7 cellular contexts compared by ENCODE assay signal in genomic region chr10:90856964-90857634, GRCh38. TPM values are rescaled to one million over a fixed set of nuclear protein-coding genes. Genes with fewer than 3 reads are reported as not detected.
DNase-seq lines count a peak whose midpoint lies in the region; ATAC-seq and TF ChIP-seq lines count a peak whose summit lies in the region.

No MANE protein-coding gene starts in this region.

- no peaks in the 10 kb centered on the region for H3K9me3 ChIP-seq in OCI-LY1 (ENCODE audit: low read length)

- H3K4me3 ChIP-seq in OCI-LY1 (ENCODE audit: low read depth, low read length, poor library complexity, severe bottlenecking): peak overlapping the region; percentile 58

- no peak overlapping the region for H3K9ac ChIP-seq in OCI-LY1 (ENCODE audit: low read length)

- no peaks in the 10 kb centered on the region for H4K20me1 ChIP-seq in OCI-LY1 (ENCODE audit: insufficient read depth, low read length)

- H3K9me3 Mint-ChIP-seq in dendritic cell treated with granulocyte-macrophage colony-stimulating factor and Interleukin-4, amounts not matched to agents 40 ng/mL and 50 ng/mL, for 4 days: no peaks in the 10 kb centered on the region
- H3K9me3 Mint-ChIP-seq in naive B cell: peaks cover 0 to 3% (median 1%) of the 10 kb centered on the region in 7 donors

- peak overlapping the region; percentile 57 for H3K4me2 ChIP-seq in OCI-LY1 (ENCODE audit: low read length)

- intact Hi-C loops in dendritic cell treated with granulocyte-macrophage colony-stimulating factor and Interleukin-4, amounts not matched to agents 40 ng/mL and 50 ng/mL, for 4 days (cut with micrococcal nuclease): loop anchor here (5.0 to 10.0 kb wide), 2 partner anchors 70 to 1432 kb away; no protein-coding TSS in a partner anchor

- H3K27me3 ChIP-seq in OCI-LY1 (ENCODE audit: insufficient read depth, low read length): no peaks in the 10 kb centered on the region

- DNase-seq in naive B cell (no peak), KG1 (lab: John Stamatoyannopoulos, UW) (no peak), COLO668 (lab: John Stamatoyannopoulos, UW; ENCODE audit: unreplicated experiment) (no peak)

- H3K27me3 Mint-ChIP-seq in dendritic cell treated with granulocyte-macrophage colony-stimulating factor and Interleukin-4, amounts not matched to agents 40 ng/mL and 50 ng/mL, for 4 days: peaks cover 28% of the 10 kb centered on the region
- H3K27me3 Mint-ChIP-seq in naive B cell: peaks cover 30 to 42% (median 37%) of the 10 kb centered on the region in 3 donors

- no peak overlapping the region for H3K27ac ChIP-seq in OCI-LY1 (ENCODE audit: low read depth, low read length, poor library complexity, severe bottlenecking)

- H3K36me3 Mint-ChIP-seq in dendritic cell treated with granulocyte-macrophage colony-stimulating factor and Interleukin-4, amounts not matched to agents 40 ng/mL and 50 ng/mL, for 4 days (ENCODE audit: low read depth): no peaks in the 10 kb centered on the region
- H3K36me3 Mint-ChIP-seq in naive B cell: peaks cover 0 to 4% of the 10 kb centered on the region in 2 donors

- ATAC-seq in GM19463 (IDR thresholded peaks at IDR 0.05; ENCODE audit: unreplicated experiment) (peak; percentile 9), naive B cell (ENCODE audit: low read depth in 2 of 2) (peak; percentile 16 to 25), HG02973 (IDR thresholded peaks at IDR 0.05; ENCODE audit: unreplicated experiment) (no peak)

- no peak overlapping the region for H2AFZ ChIP-seq in OCI-LY1 (ENCODE audit: low read length)

- TF ChIP-seq CTCF in OCI-LY1 (IDR thresholded peaks at IDR 0.05; ENCODE audit: low read length): no peak

- H3K79me2 ChIP-seq in OCI-LY1 (ENCODE audit: insufficient read depth, low read length): no peaks in the 10 kb centered on the region

- H3K9me2 ChIP-seq in OCI-LY1 (ENCODE audit: low read depth, low read length): no peaks in the 10 kb centered on the region

- H3F3A ChIP-seq in OCI-LY1 (ENCODE audit: insufficient read depth, low read length): no peaks in the 10 kb centered on the region

- peak overlapping the region; percentile 51 for H3K27ac Mint-ChIP-seq in dendritic cell treated with granulocyte-macrophage colony-stimulating factor and Interleukin-4, amounts not matched to agents 40 ng/mL and 50 ng/mL, for 4 days
- H3K27ac Mint-ChIP-seq in naive B cell: peak overlapping the region in 4 of 6 donors; percentile 48 to 75 (median 58)

- H3K36me3 ChIP-seq in OCI-LY1 (ENCODE audit: insufficient read depth, low read length): no peaks in the 10 kb centered on the region

- peaks cover 12% of the 10 kb centered on the region for H3K4me1 Mint-ChIP-seq in dendritic cell treated with granulocyte-macrophage colony-stimulating factor and Interleukin-4, amounts not matched to agents 40 ng/mL and 50 ng/mL, for 4 days (ENCODE audit: low read depth)
- H3K4me1 Mint-ChIP-seq in naive B cell: peaks cover 7 to 14% (median 14%) of the 10 kb centered on the region in 3 donors

- H3K4me1 ChIP-seq in OCI-LY1 (ENCODE audit: insufficient read depth, low read length, severe bottlenecking): peaks cover 3% of the 10 kb centered on the region

- H3K4me3 Mint-ChIP-seq in dendritic cell treated with granulocyte-macrophage colony-stimulating factor and Interleukin-4, amounts not matched to agents 40 ng/mL and 50 ng/mL, for 4 days: peak overlapping the region; percentile 81
- H3K4me3 Mint-ChIP-seq in naive B cell: peak overlapping the region; percentile 81 to 97 (median 89)

RNA-seq across cellular contexts. Expression of gene HTR7, which starts 0.7 kb away (rescaled TPM):
- polyA plus RNA-seq in naive B cell (ENCODE audit: low read depth in 6 of 6): not detected

RNA-seq across cellular contexts. Expression of gene RPP30, which starts 14.7 kb away (rescaled TPM):
- polyA plus RNA-seq in naive B cell (ENCODE audit: low read depth in 6 of 6): 10 to 100 TPM; 21.6 to 57.4 (median 50.7) TPM
